9 cellular contexts compared by ENCODE assay signal in genomic region chr4:83112678-83113428, GRCh38. TPM values are rescaled to one million over a fixed set of nuclear protein-coding genes. Genes with fewer than 3 reads are reported as not detected.
DNase-seq lines count a peak whose midpoint lies in the region; FAIRE-seq and TF ChIP-seq lines count a peak whose summit lies in the region.
"Had no signal": no experiment of that assay in that cellular context is flagged by ENCODE, and none has a peak within 500 bp of the region (broad histone marks: within the 10 kb centered on the region; RNA-seq: fewer than 3 reads in every experiment).

No MANE protein-coding gene starts in this region.

- no peaks in the 10 kb centered on the region for H3K27me3 ChIP-seq in spleen (replicated peaks in 1 of 7)
- H3K27me3 ChIP-seq: ovary had no signal

- WGBS in spleen, 5 donors: 27 to 47% (median 35%) methylated on average over 16 of the region's 16 CpGs

- POLR2A ChIA-PET in OCI-LY7 (lab: Charles Lee): interaction anchor here (0.6 to 1.1 kb wide), 7 partner anchors 11 to 213 kb away, joined by 3 to 6 read pairs (median 4); no protein-coding TSS in a partner anchor

- TF ChIP-seq CTCF in OCI-LY7 (conservative IDR thresholded peaks at IDR 0.05; ENCODE audit: low read length) (no peak), astrocyte of the spinal cord (IDR thresholded peaks at IDR 0.05; ENCODE audit: low read depth, low read length) (no peak), spleen (IDR thresholded peaks at IDR 0.05 in 8 of 11, conservative IDR thresholded peaks at IDR 0.05 in 3 of 11) (no peak), coronary artery (IDR thresholded peaks at IDR 0.05) (no peak)

- no TSS peak for BruUV-seq in OCI-LY7 (replicated peaks; lab: Mats Ljungman, UMichigan)

- H3K36me3 ChIP-seq in OCI-LY7 (ENCODE audit: insufficient read depth, low read length) (no peaks in the 10 kb centered on the region), spleen (peaks cover 0 to 5% (median 0%) of the 10 kb centered on the region in 6 donors)
- H3K36me3 ChIP-seq: ovary had no signal

- H3K9me3 ChIP-seq in OCI-LY7 (ENCODE audit: low read length): no peaks in the 10 kb centered on the region
- H3K9me3 ChIP-seq in spleen: no peaks in the 10 kb centered on the region
- H3K9me3 ChIP-seq: ovary had no signal

- intact Hi-C loops in OCI-LY7 (cut with micrococcal nuclease; ENCODE audit: unreplicated experiment) (loop anchor here (1.0 kb wide), 1 partner anchor 104 kb away; no protein-coding TSS in a partner anchor), spleen (cut with DNase I; ENCODE audit: low total_unique reads) (no loop called here)

- no peak overlapping the region for H2AFZ ChIP-seq in OCI-LY7 (ENCODE audit: low read length)

- in situ Hi-C loops in astrocyte of the spinal cord (cut with HindIII; ENCODE audit: low sequenced_read_pairs): no loop called here

- H3K9me2 ChIP-seq in OCI-LY7 (ENCODE audit: insufficient read depth, low read length): no peaks in the 10 kb centered on the region

- peak; percentile 92 for FAIRE-seq in GM12891 (lab: Jason Lieb, UNC)

- TF ChIP-seq POLR2A in GM12891 (IDR thresholded peaks at IDR 0.05; ENCODE audit: low read depth, low read length): no peak
- no peak for TF ChIP-seq POLR2A in spleen (IDR thresholded peaks at IDR 0.05)

- H3K4me3 ChIP-seq in OCI-LY7 (ENCODE audit: low read depth, low read length, poor library complexity, severe bottlenecking) (no peak overlapping the region), astrocyte of the spinal cord (ENCODE audit: low read depth, low read length) (no peak overlapping the region), spleen (peak overlapping the region; percentile 39 to 84 (median 58)), coronary artery (no peak overlapping the region)
- H3K4me3 ChIP-seq: ovary had no signal

- H3K4me2 ChIP-seq in OCI-LY7 (ENCODE audit: low read length): peak overlapping the region; percentile 27; the same call in 1 of the 2 replicates

- no peaks in the 10 kb centered on the region for H4K20me1 ChIP-seq in OCI-LY7 (ENCODE audit: insufficient read depth, low read length)

- H3K27ac ChIP-seq in OCI-LY7 (ENCODE audit: low read depth, low read length, poor library complexity, severe bottlenecking) (peak overlapping the region; percentile 2), spleen (peak overlapping the region; percentile 87 to 97 (median 94)), coronary artery (no peak overlapping the region)
- H3K27ac ChIP-seq: ovary had no signal

- DNase-seq in GM12891 (ENCODE audit: insufficient read length, low spot score) (no peak), OCI-LY7 (ENCODE audit: low spot score) (no peak), astrocyte of the spinal cord (ENCODE audit: low read depth, low spot score) (peak; percentile 36), spleen (no peak), coronary artery (ENCODE audit: low spot score) (no peak), D341Med (ENCODE audit: low spot score) (no peak), iPS-NIHi11 (ENCODE audit: low spot score) (no peak), DMS53 (lab: John Stamatoyannopoulos, UW) (no peak)
- DNase-seq: ovary had no signal

- CTCF ChIA-PET in OCI-LY7 (lab: Charles Lee; ENCODE audit: unreplicated experiment): interaction anchor here (1.0 kb wide), 1 partner anchor 128 kb away, joined by 4 read pairs; no protein-coding TSS in a partner anchor

- H3K4me1 ChIP-seq in OCI-LY7 (ENCODE audit: insufficient read depth, low read length, poor library complexity, severe bottlenecking): peaks cover 37% of the 10 kb centered on the region
- H3K4me1 ChIP-seq in spleen: peaks cover 2 to 89% (median 47%) of the 10 kb centered on the region in 6 donors

- no peaks in the 10 kb centered on the region for H3K79me2 ChIP-seq in OCI-LY7 (ENCODE audit: insufficient read depth, low read depth, low read length)

TF ChIP-seq in GM12891, 5 proteins besides CTCF, POLR2A, EP300 and RAD21:
- no peak for TF ChIP-seq PAX5 (IDR thresholded peaks at IDR 0.05; ENCODE audit: insufficient read depth, low read length, severe bottlenecking)
- TF ChIP-seq TAF1 (IDR thresholded peaks at IDR 0.05; ENCODE audit: low read depth, low read length): no peak
- no peak for TF ChIP-seq POLR2AphosphoS5 (IDR thresholded peaks at IDR 0.05; ENCODE audit: low read depth, low read length)
- no peak for TF ChIP-seq POU2F2 (IDR thresholded peaks at IDR 0.05; ENCODE audit: low read depth, low read length)
- no peak for TF ChIP-seq SPI1 (IDR thresholded peaks at IDR 0.05; ENCODE audit: low read depth, low read length)

RNA-seq across cellular contexts. Expression of gene PLAC8, which starts 1.7 kb away (rescaled TPM):
- polyA plus RNA-seq in GM12891 (2012; ENCODE audit: low read depth, missing spikeins): 82.0 TPM
- not detected in 2 replicates for total RNA-seq in OCI-LY7 (2014; rRNA removed; shearing (Covaris generic))
- total RNA-seq in OCI-LY7 (2022) (not detected in 2 replicates), spleen (100 to 1,000 TPM; 156 to 341 (median 215) TPM)
- polyA plus RNA-seq in spleen: 100 to 1,000 TPM; 193 to 321 (median 256) TPM

Comparison
In these comparisons a context has a peak if more than half of its experiments do, and no peak if none do; other contexts are left out.
1. H3K27ac ChIP-seq: peak in OCI-LY7 (single experiment) and spleen (8 of 8); none in coronary artery (0 of 2).
2. H3K4me3 ChIP-seq: peak in spleen (8 of 8); none in OCI-LY7 (single experiment), astrocyte of the spinal cord (single experiment) and coronary artery (single experiment).
3. RNA of gene PLAC8, which starts 1.7 kb away (total RNA-seq): 156 to 341 TPM in spleen; not detected in OCI-LY7; every median in the first group is over 100 times any median in the second.